Comparison of ENCODE assay signal across 8 cellular contexts in genomic region chr2:177763532-177764265, GRCh38.
DNase-seq lines count a peak whose midpoint lies in the region; ATAC-seq and TF ChIP-seq lines count a peak whose summit lies in the region.

No MANE protein-coding gene starts in this region.

- H3K4ac ChIP-seq in mesenchymal stem cell (ENCODE audit: low read depth in 1 of 2, low read length in 2 of 2) = no peak overlapping the region

- H2AK5ac ChIP-seq in mesenchymal stem cell (ENCODE audit: low read length, severe bottlenecking) = no peak overlapping the region

- H3K27me3 ChIP-seq in CD4-positive, alpha-beta T cell (ENCODE audit: control insufficient read depth, insufficient read depth, low read length) = no peaks in the 10 kb centered on the region
- peaks cover 6 to 13% of the 10 kb centered on the region in 2 experiments for H3K27me3 ChIP-seq in mesenchymal stem cell (ENCODE audit: control insufficient read depth in 1 of 2, insufficient read depth in 1 of 2, low read length in 2 of 2)

- peak overlapping the region; percentile 29 for H2AFZ ChIP-seq in mesenchymal stem cell (ENCODE audit: low read depth, low read length)

- intact Hi-C loops in CD4-positive, alpha-beta T cell (cut with DNase I, micrococcal nuclease) = loop anchor here (1.0 to 10.0 kb wide), 5 partner anchors 211 to 599 kb away; a partner anchor contains a TSS

- peak overlapping the region; percentile 58 for H3K4me2 ChIP-seq in mesenchymal stem cell (ENCODE audit: low read length, poor library complexity, severe bottlenecking)

- no peaks in the 10 kb centered on the region for H3K9me3 Mint-ChIP-seq in CD4-positive, alpha-beta T cell

- no peak overlapping the region for H3K9ac ChIP-seq in mesenchymal stem cell (ENCODE audit: low read length)

- peaks cover 3% of the 10 kb centered on the region for H3K4me1 Mint-ChIP-seq in CD4-positive, alpha-beta T cell (ENCODE audit: low read depth)

- peak overlapping the region; percentile 52 for H4K91ac ChIP-seq in mesenchymal stem cell (ENCODE audit: low read length)

- H3K4me1 ChIP-seq in mesenchymal stem cell (ENCODE audit: control insufficient read depth, insufficient read depth, low read depth, low read length) = peaks cover 5% of the 10 kb centered on the region

- CTCF ChIA-PET in CD4-positive, alpha-beta T cell (lab: Charles Lee) = interaction anchor here (1.0 to 1.2 kb wide), 2 partner anchors 9 to 599 kb away, joined by 3 read pairs; no protein-coding TSS in a partner anchor

- no peaks in the 10 kb centered on the region for H3K9me3 ChIP-seq in CD4-positive, alpha-beta T cell (ENCODE audit: control insufficient read depth, low read length)
- H3K9me3 ChIP-seq in mesenchymal stem cell (ENCODE audit: control insufficient read depth, low read length) = no peaks in the 10 kb centered on the region

- no peak overlapping the region for H3K23ac ChIP-seq in mesenchymal stem cell (ENCODE audit: low read length in 2 of 2)

- H2BK120ac ChIP-seq in mesenchymal stem cell (ENCODE audit: low read depth, low read length) = no peak overlapping the region

- 33% methylated on average over 13 of the region's 14 CpGs for WGBS in mesenchymal stem cell

- no peaks in the 10 kb centered on the region for H3K36me3 Mint-ChIP-seq in CD4-positive, alpha-beta T cell (ENCODE audit: low read depth)

- ATAC-seq in CD4-positive, alpha-beta T cell (ENCODE audit: poor library complexity) = peak; percentile 98
- peak; percentile 99 for ATAC-seq in GM19372 (IDR thresholded peaks at IDR 0.05; ENCODE audit: low read depth, unreplicated experiment)
- ATAC-seq in HG03439 (IDR thresholded peaks at IDR 0.05; ENCODE audit: unreplicated experiment) = peak; percentile 90

- H3K4me3 ChIP-seq in mesenchymal stem cell (ENCODE audit: insufficient read depth in 1 of 2, low read depth in 1 of 2, low read length in 2 of 2) = peak overlapping the region in 1 of 2 experiments; percentile 22

- no peak overlapping the region for H3K14ac ChIP-seq in mesenchymal stem cell (ENCODE audit: low read length in 2 of 2)

- H3K79me1 ChIP-seq in mesenchymal stem cell (replicated peaks; ENCODE audit: low read length, poor library complexity, severe bottlenecking) = no peaks in the 10 kb centered on the region

- no peak overlapping the region for H3K4me3 Mint-ChIP-seq in CD4-positive, alpha-beta T cell

- H3K27ac Mint-ChIP-seq in CD4-positive, alpha-beta T cell = no peak overlapping the region

- peak; percentile 59 to 72 (median 68) for DNase-seq in CD4-positive, alpha-beta T cell
- peak; percentile 51 to 88 for DNase-seq in NCI-H526 (lab: John Stamatoyannopoulos, UW)
- peak; percentile 64 to 67 for DNase-seq in activated CD4-positive, alpha-beta T cell treated with anti-CD3 and anti-CD28 coated beads, Interleukin-2, amount 50 U/mL, for 4 hours
- DNase-seq in effector CD8-positive, alpha-beta T cell (lab: John Stamatoyannopoulos, UW) = peak; percentile 63
- peak; percentile 74 for DNase-seq in mesenchymal stem cell
- DNase-seq in stimulated activated CD8-positive, alpha-beta memory T cell treated with anti-CD3 and anti-CD28 coated beads, Interleukin-2, amount 100 ng/mL, for 48 hours (ENCODE audit: low read depth in 2 of 2) = peak; percentile 56 to 64

- peak overlapping the region; percentile 37 to 55 for H3K18ac ChIP-seq in mesenchymal stem cell (ENCODE audit: low read depth in 1 of 2, low read length in 2 of 2)

- peak overlapping the region; percentile 78 for H4K8ac ChIP-seq in mesenchymal stem cell (ENCODE audit: low read length)

- H3K27ac ChIP-seq in CD4-positive, alpha-beta T cell (ENCODE audit: low read depth, low read length) = no peak overlapping the region
- no peak overlapping the region for H3K27ac ChIP-seq in mesenchymal stem cell (ENCODE audit: low read length, poor library complexity, severe bottlenecking)

- H3K27me3 Mint-ChIP-seq in CD4-positive, alpha-beta T cell = peaks cover 32% of the 10 kb centered on the region

- H2BK15ac ChIP-seq in mesenchymal stem cell (ENCODE audit: low read depth, poor library complexity, severe bottlenecking) = peak overlapping the region; percentile 77

- POLR2A ChIA-PET in CD4-positive, alpha-beta T cell (lab: Charles Lee) = no interaction called here

- peak overlapping the region in 1 of 2 experiments; percentile 47 for H2BK12ac ChIP-seq in mesenchymal stem cell (ENCODE audit: low read length in 2 of 2)

- TF ChIP-seq CTCF in CD4-positive, alpha-beta T cell (IDR thresholded peaks at IDR 0.05) = peak; percentile 87

- H3K36me3 ChIP-seq in mesenchymal stem cell (ENCODE audit: control insufficient read depth in 1 of 2, insufficient read depth in 2 of 2, low read depth in 1 of 2, low read length in 2 of 2) = no peaks in the 10 kb centered on the region

- no peak overlapping the region for H2BK5ac ChIP-seq in mesenchymal stem cell (ENCODE audit: low read depth, low read length, poor library complexity, severe bottlenecking)
